Comparison of ENCODE assay signal across 24 cellular contexts in the genomic region with DNA sequence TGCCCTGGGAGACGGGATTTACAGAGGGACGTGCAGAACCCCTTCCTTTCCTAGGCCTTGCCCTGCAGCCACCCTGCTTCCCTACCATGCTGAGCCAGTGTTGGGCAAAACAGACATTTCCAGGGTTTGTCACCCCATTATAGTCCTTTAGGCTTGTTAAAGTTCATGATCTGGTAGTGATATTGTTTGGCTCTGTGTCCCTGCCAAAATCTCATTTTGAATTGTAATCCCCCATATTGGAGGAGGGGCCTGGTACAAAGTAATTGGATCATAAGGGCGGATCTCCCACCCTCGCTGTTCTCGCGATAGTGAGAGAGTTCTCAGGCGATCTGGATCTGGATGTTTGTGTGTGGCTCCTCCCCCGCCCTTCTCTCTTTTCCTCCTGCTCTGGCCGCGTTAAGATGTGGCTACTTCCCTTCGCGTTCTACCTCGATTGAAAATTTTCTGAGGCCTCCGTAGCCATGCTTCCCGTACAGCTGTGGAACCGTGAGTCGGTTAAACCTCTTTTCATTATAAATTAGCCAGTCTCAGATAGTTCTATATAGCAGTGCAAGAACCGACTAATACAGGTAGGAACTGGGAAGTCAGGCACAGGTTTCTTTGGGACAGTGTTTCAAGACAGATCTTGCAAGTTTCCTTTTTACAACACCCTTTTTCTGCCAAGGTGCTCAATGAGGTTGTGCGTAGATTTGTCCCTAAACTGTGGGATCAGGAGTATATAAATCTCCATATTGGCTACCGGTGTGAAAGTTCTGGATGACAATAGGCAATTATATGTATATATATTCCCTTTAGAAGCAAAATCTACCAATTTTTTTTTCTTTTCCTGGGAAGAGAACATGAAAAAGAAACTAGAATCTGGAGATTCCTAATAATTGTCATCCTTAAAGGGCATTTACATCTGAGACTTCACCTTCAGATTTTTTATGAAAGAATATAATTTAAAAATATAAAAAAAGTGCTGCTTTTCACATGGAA.
"Had no signal": no experiment of that assay in that cellular context is flagged by ENCODE, and none has a peak within 500 bp of the region (broad histone marks: within the 10 kb centered on the region; RNA-seq: fewer than 3 reads in every experiment).

No MANE protein-coding gene starts in this region.

- H3K27me3 Mint-ChIP-seq: activated B cell treated with CpG ODN at 0.5 μM for 24 hours; activated CD4-positive, alpha-beta T cell treated with anti-CD3 and anti-CD28 coated beads, Interleukin-2, amount 10 ng/mL, durations not matched to agents 24 days and 14 days; activated CD8-positive, alpha-beta memory T cell treated with anti-CD3 and anti-CD28 coated beads, Interleukin-2, amount 10 ng/mL, durations not matched to agents 7 days and 5 days; activated naive CD8-positive, alpha-beta T cell treated with anti-CD3 and anti-CD28 coated beads, Interleukin-2, amount 50 U/mL, for 24 hours had no signal

- H3K27ac ChIP-seq: ascending aorta, body of pancreas, Peyer's patch, RWPE1 had no signal

- H3K27me3 ChIP-seq: ascending aorta, body of pancreas, Peyer's patch had no signal

- ATAC-seq: activated CD8-positive, alpha-beta memory T cell treated with anti-CD3 and anti-CD28 coated beads, Interleukin-2, amount 10 ng/mL, durations not matched to agents 7 days and 5 days; activated naive CD4-positive, alpha-beta T cell treated with anti-CD3 and anti-CD28 coated beads, Interleukin-2, amount 50 U/mL, for 72 hours; activated naive CD8-positive, alpha-beta T cell treated with anti-CD3 and anti-CD28 coated beads, Interleukin-2, amount 50 U/mL, for 24 hours; activated T-cell treated with anti-CD3 and anti-CD28 coated beads, Interleukin-2, amount 50 U/mL, for 4 hours; body of pancreas had no signal

- H3K4me3 ChIP-seq: ascending aorta, body of pancreas, Peyer's patch had no signal

- H3K4me3 Mint-ChIP-seq: activated B cell treated with CpG ODN at 0.5 μM for 24 hours; activated CD4-positive, alpha-beta T cell treated with anti-CD3 and anti-CD28 coated beads, Interleukin-2, amount 10 ng/mL, durations not matched to agents 24 days and 14 days; activated CD8-positive, alpha-beta memory T cell treated with anti-CD3 and anti-CD28 coated beads, Interleukin-2, amount 10 ng/mL, durations not matched to agents 7 days and 5 days; activated naive CD8-positive, alpha-beta T cell treated with anti-CD3 and anti-CD28 coated beads, Interleukin-2, amount 50 U/mL, for 24 hours; activated T-cell treated with anti-CD3 and anti-CD28 coated beads, Interleukin-2, amount 50 U/mL, for 4 hours; T-helper 1 cell treated with Interleukin-12 subunit alpha and Interleukin-12 subunit beta and Interleukin-4 antibody, amounts not matched to agents 30 μg/mL and 1 μg/mL, for 36 hours had no signal

- H3K9me3 Mint-ChIP-seq: activated B cell treated with CpG ODN at 0.5 μM for 24 hours; activated CD4-positive, alpha-beta T cell treated with anti-CD3 and anti-CD28 coated beads, Interleukin-2, amount 10 ng/mL, durations not matched to agents 24 days and 14 days; activated naive CD4-positive, alpha-beta T cell treated with anti-CD3 and anti-CD28 coated beads, Interleukin-2, amount 50 U/mL, for 72 hours; activated naive CD8-positive, alpha-beta T cell treated with anti-CD3 and anti-CD28 coated beads, Interleukin-2, amount 50 U/mL, for 24 hours; activated T-cell treated with anti-CD3 and anti-CD28 coated beads, Interleukin-2, amount 50 U/mL, for 4 hours; T-helper 1 cell treated with Interleukin-12 subunit alpha and Interleukin-12 subunit beta and Interleukin-4 antibody, amounts not matched to agents 30 μg/mL and 1 μg/mL, for 36 hours had no signal

- H3K27ac Mint-ChIP-seq: activated B cell treated with CpG ODN at 0.5 μM for 24 hours; activated CD4-positive, alpha-beta T cell treated with anti-CD3 and anti-CD28 coated beads, Interleukin-2, amount 10 ng/mL, durations not matched to agents 24 days and 14 days; activated CD8-positive, alpha-beta memory T cell treated with anti-CD3 and anti-CD28 coated beads, Interleukin-2, amount 10 ng/mL, durations not matched to agents 7 days and 5 days; activated naive CD8-positive, alpha-beta T cell treated with anti-CD3 and anti-CD28 coated beads, Interleukin-2, amount 50 U/mL, for 24 hours; T-helper 1 cell treated with Interleukin-12 subunit alpha and Interleukin-12 subunit beta and Interleukin-4 antibody, amounts not matched to agents 30 μg/mL and 1 μg/mL, for 36 hours had no signal

- H3K9me3 ChIP-seq: ascending aorta, body of pancreas, Peyer's patch had no signal

- DNase-seq: activated B cell treated with CpG ODN at 0.5 μM for 24 hours; activated CD4-positive, alpha-beta T cell treated with anti-CD3 and anti-CD28 coated beads for 1 hour; activated CD4-positive, alpha-beta T cell treated with anti-CD3 and anti-CD28 coated beads, Interleukin-2, amount 10 ng/mL, durations not matched to agents 24 days and 14 days; activated CD4-positive, alpha-beta T cell treated with anti-CD3 and anti-CD28 coated beads, Interleukin-2, amount 50 U/mL, for 48 hours; activated CD8-positive, alpha-beta memory T cell treated with anti-CD3 and anti-CD28 coated beads, Interleukin-2, amount 10 ng/mL, durations not matched to agents 7 days and 5 days; activated effector memory CD4-positive, alpha-beta T cell treated with anti-CD3 and anti-CD28 coated beads, Interleukin-2, amount 50 U/mL, for 16 hours; activated naive CD4-positive, alpha-beta T cell treated with Interleukin-2 at 50 U/mL for 16 hours; activated naive CD8-positive, alpha-beta T cell treated with anti-CD3 and anti-CD28 coated beads, Interleukin-2, amount 50 U/mL, for 24 hours; activated T-cell treated with anti-CD3 and anti-CD28 coated beads, Interleukin-2, amount 50 U/mL, for 4 hours; amniotic stem cell; body of pancreas; central memory CD4-positive, alpha-beta T cell; NCI-H1048; NCI-H1930; NCI-H2107; NCI-H2171 treated with DMSO at 0.1 percent for 48 hours; NCI-H345; Peyer's patch; Right ventricle myocardium superior had no signal

- H3K4me1 ChIP-seq: ascending aorta, body of pancreas, Peyer's patch had no signal

- H3K4me1 Mint-ChIP-seq: activated B cell treated with CpG ODN at 0.5 μM for 24 hours; activated CD4-positive, alpha-beta T cell treated with anti-CD3 and anti-CD28 coated beads, Interleukin-2, amount 10 ng/mL, durations not matched to agents 24 days and 14 days; activated CD8-positive, alpha-beta memory T cell treated with anti-CD3 and anti-CD28 coated beads, Interleukin-2, amount 10 ng/mL, durations not matched to agents 7 days and 5 days; activated naive CD8-positive, alpha-beta T cell treated with anti-CD3 and anti-CD28 coated beads, Interleukin-2, amount 50 U/mL, for 24 hours had no signal

- H3K36me3 ChIP-seq: ascending aorta, Peyer's patch had no signal

- H3K36me3 Mint-ChIP-seq: activated CD8-positive, alpha-beta memory T cell treated with anti-CD3 and anti-CD28 coated beads, Interleukin-2, amount 10 ng/mL, durations not matched to agents 7 days and 5 days; activated naive CD4-positive, alpha-beta T cell treated with anti-CD3 and anti-CD28 coated beads, Interleukin-2, amount 50 U/mL, for 72 hours had no signal

- FAIRE-seq: bronchial epithelial cell had no signal
